In genomic region chr1:6468729-6469461, GRCh38 we compare ENCODE assay signal across 20 cellular contexts. TPM values are rescaled to one million over a fixed set of nuclear protein-coding genes. Genes with fewer than 3 reads are reported as not detected.
"Had no signal": no experiment of that assay in that cellular context is flagged by ENCODE, and none has a peak within 500 bp of the region (broad histone marks: within the 10 kb centered on the region; RNA-seq: fewer than 3 reads in every experiment).

No MANE protein-coding gene starts in this region.

- ATAC-seq: heart left ventricle; naive thymus-derived CD4-positive, alpha-beta T cell had no signal

- H3K9me3 Mint-ChIP-seq: endodermal cell; naive thymus-derived CD4-positive, alpha-beta T cell; nephron progenitor cell; type B pancreatic cell had no signal

- H3K4me3 ChIP-seq: coronary artery, heart left ventricle, ovary, right atrium auricular region, sigmoid colon, skin epidermis, thoracic aorta, uterus had no signal

- H3K4me3 Mint-ChIP-seq: endodermal cell, nephron progenitor cell, type B pancreatic cell had no signal

- H3K4me1 ChIP-seq: sigmoid colon, uterus had no signal

- H3K36me3 ChIP-seq: ovary, uterus had no signal

- H3K4me1 Mint-ChIP-seq: nephron progenitor cell had no signal

- H3K9me3 ChIP-seq: heart left ventricle, ovary, right atrium auricular region, sigmoid colon, thoracic aorta, uterus had no signal

- DNase-seq: effector CD4-positive, alpha-beta T cell; endodermal cell; foreskin melanocyte; heart left ventricle; hippocampal formation; kidney glomerular epithelial cell; naive thymus-derived CD4-positive, alpha-beta T cell; nephron progenitor cell; ovary; sigmoid colon; stimulated activated naive CD4-positive, alpha-beta T cell treated with Interleukin-2 at 50 U/mL for 16 hours; uterus had no signal

- H3K27ac Mint-ChIP-seq: endodermal cell, nephron progenitor cell had no signal

- H3K27ac ChIP-seq: coronary artery, heart left ventricle, ovary, right atrium auricular region, sigmoid colon, skin epidermis, thoracic aorta, uterus had no signal

- H3K27me3 ChIP-seq: ovary, right atrium auricular region, uterus had no signal

RNA-seq across cellular contexts. Expression of gene ESPN, which starts 44.3 kb away (rescaled TPM):
- total RNA-seq: posterior vena cava, thoracic aorta had no signal

RNA-seq across cellular contexts. Expression of gene HES2, which starts 49.2 kb away (rescaled TPM):
- total RNA-seq: endodermal cell, liver, mononuclear cell, right atrium auricular region, sigmoid colon, thoracic aorta had no signal
- polyA plus RNA-seq: naive thymus-derived CD4-positive, alpha-beta T cell; ovary had no signal
